Comparison of ENCODE assay signal across 8 cellular contexts in the genomic region with DNA sequence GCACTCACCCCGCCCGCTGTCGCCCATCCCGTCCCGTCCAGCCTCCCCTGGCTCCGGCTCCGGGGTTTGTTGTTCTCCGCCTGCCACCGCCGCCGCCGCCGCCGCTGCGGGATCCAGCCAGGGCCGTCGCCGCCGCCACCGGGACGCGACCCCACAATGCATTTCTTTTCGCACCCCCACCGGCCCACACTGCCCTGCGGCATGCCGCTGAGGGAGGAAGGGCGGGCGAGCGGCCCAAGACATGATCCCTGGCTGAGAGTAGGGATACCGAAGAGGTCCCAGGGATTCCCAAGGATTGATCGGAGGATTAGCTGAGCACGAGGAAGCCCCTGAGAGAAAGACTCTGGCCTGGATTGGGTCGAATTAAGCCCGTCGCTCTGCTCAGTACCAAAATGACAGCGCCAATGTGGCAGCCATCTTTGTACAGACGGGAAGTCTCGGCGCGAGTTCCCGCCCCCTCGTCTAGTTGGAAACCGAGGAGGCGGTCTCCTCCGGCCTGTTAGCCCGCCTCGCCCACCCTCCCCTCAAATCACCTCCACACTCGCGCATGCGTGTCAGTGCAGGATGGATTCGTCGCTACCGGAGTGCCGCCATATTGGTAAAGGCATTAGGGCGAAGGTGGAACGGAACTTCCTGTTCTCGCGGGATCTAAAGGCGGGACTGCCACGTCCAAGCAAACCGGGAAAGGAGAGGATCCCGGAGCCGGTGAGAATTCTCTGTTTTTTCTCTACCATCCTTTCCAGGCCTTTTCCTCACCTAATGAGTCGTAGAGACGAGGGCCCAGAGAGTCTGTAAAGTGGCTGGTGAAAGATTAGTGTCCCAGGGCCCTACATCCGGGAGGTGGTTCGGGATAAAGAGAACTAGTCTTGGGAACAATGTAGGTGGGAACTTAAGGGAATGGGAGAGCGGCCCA.
A peak's percentile ranks its signal among the peaks of the same experiment; 100 is the strongest.
DNase-seq lines count a peak whose midpoint lies in the region; ATAC-seq lines count a peak whose summit lies in the region.

A gene (minus strand): TSS at position 432 of the 913 bp plus-strand sequence. CDS start 189 bp downstream, at position 243.
A gene with protein sequence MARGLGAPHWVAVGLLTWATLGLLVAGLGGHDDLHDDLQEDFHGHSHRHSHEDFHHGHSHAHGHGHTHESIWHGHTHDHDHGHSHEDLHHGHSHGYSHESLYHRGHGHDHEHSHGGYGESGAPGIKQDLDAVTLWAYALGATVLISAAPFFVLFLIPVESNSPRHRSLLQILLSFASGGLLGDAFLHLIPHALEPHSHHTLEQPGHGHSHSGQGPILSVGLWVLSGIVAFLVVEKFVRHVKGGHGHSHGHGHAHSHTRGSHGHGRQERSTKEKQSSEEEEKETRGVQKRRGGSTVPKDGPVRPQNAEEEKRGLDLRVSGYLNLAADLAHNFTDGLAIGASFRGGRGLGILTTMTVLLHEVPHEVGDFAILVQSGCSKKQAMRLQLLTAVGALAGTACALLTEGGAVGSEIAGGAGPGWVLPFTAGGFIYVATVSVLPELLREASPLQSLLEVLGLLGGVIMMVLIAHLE (plus strand): TSS at position 634 of the 913 bp plus-strand sequence. CDS start 379 bp downstream, outside the sequence.

- DNase-seq in AG08395 (ENCODE audit: low spot score) = peak; percentile 99
- peak; percentile 99 for DNase-seq in NCI-H510A (lab: John Stamatoyannopoulos, UW)
- DNase-seq in activated CD4-positive, CD25-positive, alpha-beta regulatory T cell treated with anti-CD3 and anti-CD28 coated beads, Interleukin-2, amount 50 U/mL, for 72 hours = peak; percentile 93
- peak; percentile 99 for DNase-seq in cerebellar cortex (ENCODE audit: low spot score)
- peak; percentile 99 for DNase-seq in iris pigment epithelial cell (ENCODE audit: low read depth)
- DNase-seq in stimulated activated CD4-positive, alpha-beta T cell treated with anti-CD3 and anti-CD28 coated beads, Interleukin-12 subunit alpha, Interleukin-12 subunit beta, amount 100 ng/mL, for 24 hours (ENCODE audit: low read depth in 2 of 2) = peak; percentile 98 to 100

- ATAC-seq in GM19025 (IDR thresholded peaks at IDR 0.05; ENCODE audit: low read depth, unreplicated experiment) (peak; percentile 54), HG03378 (IDR thresholded peaks at IDR 0.05; ENCODE audit: unreplicated experiment) (peak; percentile 56)

Comparison
In these comparisons a context has a peak if more than half of its experiments do, and no peak if none do; other contexts are left out.
1. Peak in every context shown above with its lines: DNase-seq and ATAC-seq.